ENCODE assay signal across 11 cellular contexts in genomic region chr4:173288698-173289350, GRCh38. TPM values are rescaled to one million over a fixed set of nuclear protein-coding genes. Genes with fewer than 3 reads are reported as not detected.
DNase-seq lines count a peak whose midpoint lies in the region; ATAC-seq and TF ChIP-seq lines count a peak whose summit lies in the region.
"Had no signal": no experiment of that assay in that cellular context is flagged by ENCODE, and none has a peak within 500 bp of the region (broad histone marks: within the 10 kb centered on the region; RNA-seq: fewer than 3 reads in every experiment).

No MANE protein-coding gene starts in this region.

- no peak for TF ChIP-seq POLR2A in heart left ventricle (IDR thresholded peaks at IDR 0.05)

- H3K4me1 Mint-ChIP-seq in type B pancreatic cell (ENCODE audit: unreplicated experiment): peaks cover 14% of the 10 kb centered on the region

- peak in 2 of 4 donors; percentile 12 to 18 for ATAC-seq in heart left ventricle
- ATAC-seq in HG03432 (IDR thresholded peaks at IDR 0.05; ENCODE audit: unreplicated experiment): peak; percentile 55
- ATAC-seq in HG03521 (IDR thresholded peaks at IDR 0.05; ENCODE audit: unreplicated experiment): no peak

- H3K4me1 ChIP-seq in heart left ventricle: peaks cover 0 to 7% (median 0%) of the 10 kb centered on the region in 12 donors
- H3K4me1 ChIP-seq: sigmoid colon had no signal

- TF ChIP-seq CTCF in heart left ventricle (IDR thresholded peaks at IDR 0.05) (no peak), cardiac fibroblast (IDR thresholded peaks at IDR 0.05; ENCODE audit: low read depth, low read length) (no peak), type B pancreatic cell (conservative IDR thresholded peaks at IDR 0.05) (no peak)

- H3K27ac Mint-ChIP-seq in type B pancreatic cell: peak overlapping the region; percentile 70
- H3K27ac Mint-ChIP-seq: activated naive CD8-positive, alpha-beta T cell had no signal

- peaks cover 0 to 37% (median 12%) of the 10 kb centered on the region in 12 donors for H3K9me3 ChIP-seq in heart left ventricle
- H3K9me3 ChIP-seq: sigmoid colon had no signal

- H3K4me3 ChIP-seq in heart left ventricle: peak overlapping the region in 9 of 12 donors; percentile 13 to 51 (median 24)
- H3K4me3 ChIP-seq in cardiac fibroblast (replicated peaks in 1 of 2; ENCODE audit: low read depth in 2 of 2, low read length in 2 of 2): peak overlapping the region; percentile 19
- H3K4me3 ChIP-seq: sigmoid colon had no signal

- no peaks in the 10 kb centered on the region for H3K27me3 Mint-ChIP-seq in type B pancreatic cell
- H3K27me3 Mint-ChIP-seq: activated naive CD8-positive, alpha-beta T cell had no signal

- H3K27me3 ChIP-seq in heart left ventricle: no peaks in the 10 kb centered on the region
- H3K27me3 ChIP-seq: sigmoid colon had no signal

- peaks cover 7% of the 10 kb centered on the region for H3K9me3 Mint-ChIP-seq in type B pancreatic cell

- no peaks in the 10 kb centered on the region for H3K36me3 ChIP-seq in heart left ventricle
- H3K36me3 ChIP-seq: sigmoid colon had no signal

- no peak for DNase-seq in heart left ventricle
- DNase-seq in cardiac septum (ENCODE audit: low spot score): no peak
- peak; percentile 28 to 52 for DNase-seq in cardiac fibroblast (ENCODE audit: low read depth in 2 of 2)
- DNase-seq in type B pancreatic cell (ENCODE audit: extremely low spot score, unreplicated experiment): no peak
- DNase-seq in stimulated activated CD4-positive, alpha-beta T cell treated with anti-CD3 and anti-CD28 coated beads, Interleukin-12 subunit alpha, Interleukin-12 subunit beta, amount 100 ng/mL, for 4 hours: no peak
- no peak for DNase-seq in NCI-H774 (lab: John Stamatoyannopoulos, UW)
- DNase-seq: SIG-M5 had no signal

- intact Hi-C loops in heart left ventricle (cut with DNase I) (loop anchor here in 2 of 10 donors (1.0 to 10.0 kb wide), 2 partner anchors 126 to 128 kb away; no protein-coding TSS in a partner anchor), cardiac septum (cut with DNase I) (no loop called here)

- H3K27ac ChIP-seq in heart left ventricle: no peak overlapping the region
- H3K27ac ChIP-seq: sigmoid colon had no signal

- H3K36me3 Mint-ChIP-seq in type B pancreatic cell: peaks cover 9% of the 10 kb centered on the region

- WGBS in heart left ventricle, 4 donors: 54 to 76% (median 73%) methylated on average over 3 of the region's 3 CpGs

- peak overlapping the region; percentile 53 for H3K4me3 Mint-ChIP-seq in type B pancreatic cell
- H3K4me3 Mint-ChIP-seq: activated naive CD8-positive, alpha-beta T cell had no signal

RNA-seq across cellular contexts. Expression of gene HMGB2, which starts 45.3 kb away (rescaled TPM):
- 10 to 100 TPM; 28.5 to 67.5 (median 38.2) TPM for total RNA-seq in heart left ventricle
- 10 to 100 TPM; 46.8 to 88.9 TPM for polyA plus RNA-seq in heart left ventricle
- 41.8 TPM for total RNA-seq in cardiac septum
- 67.7 and 201 TPM in 2 replicates for total RNA-seq in type B pancreatic cell (ENCODE audit: low replicate concordance)

Comparison
In these comparisons a context has a peak if more than half of its experiments do, and no peak if none do; other contexts are left out.
1. DNase-seq: peak in cardiac fibroblast (2 of 2); none in heart left ventricle (0 of 5), cardiac septum (single experiment), type B pancreatic cell (single experiment), stimulated activated CD4-positive, alpha-beta T cell treated with anti-CD3 and anti-CD28 coated beads, Interleukin-12 subunit alpha, Interleukin-12 subunit beta, amount 100 ng/mL, for 4 hours (single experiment) and NCI-H774 (single experiment).